In the genomic region with DNA sequence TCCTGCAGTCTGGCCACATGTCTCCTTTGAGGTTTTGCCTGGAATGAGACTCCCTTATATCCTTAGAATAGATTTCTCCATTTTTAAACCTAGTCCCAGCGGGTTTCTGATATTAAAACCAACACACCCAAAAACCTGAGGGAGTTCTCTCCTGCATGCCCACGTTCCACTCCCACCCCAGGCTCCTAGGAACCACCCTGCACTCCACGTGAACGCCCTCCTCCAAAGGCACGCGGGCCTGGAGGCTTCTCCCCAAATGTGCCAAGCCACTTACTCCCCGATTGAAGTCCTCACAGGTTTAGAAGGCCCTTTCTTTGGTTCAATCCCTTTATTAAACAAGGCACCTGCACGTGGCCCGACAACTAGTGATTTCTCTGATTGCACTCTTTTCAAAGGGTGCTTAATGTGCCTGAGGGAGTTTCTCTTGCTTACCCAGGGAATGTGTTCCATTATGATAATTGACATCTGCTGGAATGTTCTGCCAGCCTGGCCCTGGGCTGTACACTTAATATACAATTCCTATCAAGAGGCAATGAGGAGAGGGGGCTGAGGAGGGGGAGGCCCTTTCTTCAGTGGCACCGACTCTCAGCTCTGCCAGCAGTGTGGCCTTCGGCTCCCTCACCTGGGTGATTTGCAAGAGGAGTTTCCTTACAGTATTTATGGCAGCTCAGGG, we compare ENCODE assay signal across 23 cellular contexts.
A peak's percentile ranks its signal among the peaks of the same experiment; 100 is the strongest.
DNase-seq lines count a peak whose midpoint lies in the region; ATAC-seq and TF ChIP-seq lines count a peak whose summit lies in the region.
"Had no signal": no experiment of that assay in that cellular context is flagged by ENCODE, and none has a peak within 500 bp of the region (broad histone marks: within the 10 kb centered on the region; RNA-seq: fewer than 3 reads in every experiment).

No MANE protein-coding gene starts in this region.

- no peaks in the 10 kb centered on the region for H3K36me3 Mint-ChIP-seq in mesothelial cell of epicardium
- no peaks in the 10 kb centered on the region for H3K36me3 Mint-ChIP-seq in activated CD4-positive, alpha-beta memory T cell treated with anti-CD3 and anti-CD28 coated beads for 36 hours
- no peaks in the 10 kb centered on the region for H3K36me3 Mint-ChIP-seq in activated naive CD4-positive, alpha-beta T cell treated with anti-CD3 and anti-CD28 coated beads, Interleukin-2, amount 50 U/mL, for 72 hours
- H3K36me3 Mint-ChIP-seq: CD8-positive, alpha-beta T cell had no signal

- no peak overlapping the region for H3K9ac ChIP-seq in BLaER1

- no peaks in the 10 kb centered on the region for H3K36me3 ChIP-seq in BLaER1
- H3K36me3 ChIP-seq: SJSA1 had no signal

- H3K4me1 Mint-ChIP-seq in mesothelial cell of epicardium: peaks cover 8% of the 10 kb centered on the region
- no peaks in the 10 kb centered on the region for H3K4me1 Mint-ChIP-seq in activated CD4-positive, alpha-beta memory T cell treated with anti-CD3 and anti-CD28 coated beads for 36 hours (ENCODE audit: low read depth)

- H3K27me3 ChIP-seq in BLaER1: no peaks in the 10 kb centered on the region
- H3K27me3 ChIP-seq: SJSA1 had no signal

- H3K4me1 ChIP-seq in BLaER1: peaks cover 33% of the 10 kb centered on the region
- H3K4me1 ChIP-seq: Caco-2, SJSA1 had no signal

- no peak overlapping the region for H3K27ac ChIP-seq in BLaER1
- peak overlapping the region; percentile 6 for H3K27ac ChIP-seq in caudate nucleus (ENCODE audit: low read depth, low read length)
- H3K27ac ChIP-seq: A549, C4-2B, PC-9, SJSA1 had no signal

- TF ChIP-seq CTCF in mesothelial cell of epicardium (IDR thresholded peaks at IDR 0.05; ENCODE audit: unreplicated experiment): no peak

- no peaks in the 10 kb centered on the region for H3K9me3 Mint-ChIP-seq in mesothelial cell of epicardium
- H3K9me3 Mint-ChIP-seq in activated CD4-positive, alpha-beta memory T cell treated with anti-CD3 and anti-CD28 coated beads for 36 hours: no peaks in the 10 kb centered on the region
- no peaks in the 10 kb centered on the region for H3K9me3 Mint-ChIP-seq in activated naive CD4-positive, alpha-beta T cell treated with anti-CD3 and anti-CD28 coated beads, Interleukin-2, amount 50 U/mL, for 72 hours
- H3K9me3 Mint-ChIP-seq: CD8-positive, alpha-beta T cell had no signal

- no peak overlapping the region for H3K4me3 Mint-ChIP-seq in mesothelial cell of epicardium
- H3K4me3 Mint-ChIP-seq in activated CD4-positive, alpha-beta memory T cell treated with anti-CD3 and anti-CD28 coated beads for 36 hours: no peak overlapping the region
- H3K4me3 Mint-ChIP-seq: CD8-positive, alpha-beta T cell had no signal

- H3K9me3 ChIP-seq in BLaER1: no peaks in the 10 kb centered on the region
- H3K9me3 ChIP-seq: A549, Caco-2, SJSA1 had no signal

- H3K4me2 ChIP-seq in BLaER1: peak overlapping the region; percentile 25; the same call in 1 of the 2 replicates
- H3K4me2 ChIP-seq: A549, PC-9 had no signal

- intact Hi-C loops in activated CD4-positive, alpha-beta memory T cell treated with anti-CD3 and anti-CD28 coated beads for 36 hours (cut with micrococcal nuclease): no loop called here

- H3K27me3 Mint-ChIP-seq in mesothelial cell of epicardium (ENCODE audit: low read depth): peaks cover 14% of the 10 kb centered on the region
- H3K27me3 Mint-ChIP-seq in activated CD4-positive, alpha-beta memory T cell treated with anti-CD3 and anti-CD28 coated beads for 36 hours: peaks cover 3% of the 10 kb centered on the region

- no peaks in the 10 kb centered on the region for H4K20me1 ChIP-seq in BLaER1

- H3K4me3 ChIP-seq in BLaER1: no peak overlapping the region
- H3K4me3 ChIP-seq: A549, PC-9, SJSA1 had no signal

- DNase-seq in ELF-1 (ENCODE audit: low read depth, low spot score) (peak; percentile 23), caudate nucleus (lab: John Stamatoyannopoulos, UW) (peak in 33 of 61 donors; percentile 13 to 78 (median 47)), mesothelial cell of epicardium (ENCODE audit: low spot score in 2 of 2, unreplicated experiment in 2 of 2) (no peak)
- DNase-seq in activated CD4-positive, alpha-beta memory T cell treated with anti-CD3 and anti-CD28 coated beads for 36 hours: no peak
- DNase-seq in activated naive CD4-positive, alpha-beta T cell treated with anti-CD3 and anti-CD28 coated beads, Interleukin-2, amount 50 U/mL, for 72 hours (ENCODE audit: low spot score in 2 of 2): no peak
- DNase-seq: AML-193; Caco-2; CD8-positive, alpha-beta T cell; GF-D8; NCI-H1092; NCI-H1417 treated with DMSO at 0.1 percent for 48 hours; NCI-H187 treated with DMSO at 0.1 percent for 48 hours; NCI-H2171 treated with DMSO at 0.1 percent for 48 hours; NCI-H345; NCI-H510A treated with DMSO at 0.1 percent for 48 hours; NCI-H82; PC-9 had no signal

- no peak for ATAC-seq in GM21526 (IDR thresholded peaks at IDR 0.05; ENCODE audit: low FRiP score, unreplicated experiment)
- ATAC-seq in activated naive CD4-positive, alpha-beta T cell treated with anti-CD3 and anti-CD28 coated beads, Interleukin-2, amount 50 U/mL, for 72 hours: no peak
- ATAC-seq: A549; CD8-positive, alpha-beta T cell; Right ventricle myocardium inferior had no signal

- CTCF ChIA-PET in activated CD4-positive, alpha-beta memory T cell treated with anti-CD3 and anti-CD28 coated beads for 36 hours (lab: Charles Lee): no interaction called here

- POLR2A ChIA-PET in activated CD4-positive, alpha-beta memory T cell treated with anti-CD3 and anti-CD28 coated beads for 36 hours (lab: Charles Lee): no interaction called here

- H3K27ac Mint-ChIP-seq in mesothelial cell of epicardium: peak overlapping the region; percentile 62
- H3K27ac Mint-ChIP-seq in activated CD4-positive, alpha-beta memory T cell treated with anti-CD3 and anti-CD28 coated beads for 36 hours: no peak overlapping the region
- peak overlapping the region in 1 of 2 donors; percentile 47 for H3K27ac Mint-ChIP-seq in activated naive CD4-positive, alpha-beta T cell treated with anti-CD3 and anti-CD28 coated beads, Interleukin-2, amount 50 U/mL, for 72 hours
- H3K27ac Mint-ChIP-seq: CD8-positive, alpha-beta T cell had no signal

Comparison
In these comparisons a context has a peak if more than half of its experiments do, and no peak if none do; other contexts are left out.
1. DNase-seq: peak in ELF-1 (single experiment) and caudate nucleus (33 of 61); none in mesothelial cell of epicardium (0 of 2), activated CD4-positive, alpha-beta memory T cell treated with anti-CD3 and anti-CD28 coated beads for 36 hours (single experiment) and activated naive CD4-positive, alpha-beta T cell treated with anti-CD3 and anti-CD28 coated beads, Interleukin-2, amount 50 U/mL, for 72 hours (0 of 2).